In the genomic region with DNA sequence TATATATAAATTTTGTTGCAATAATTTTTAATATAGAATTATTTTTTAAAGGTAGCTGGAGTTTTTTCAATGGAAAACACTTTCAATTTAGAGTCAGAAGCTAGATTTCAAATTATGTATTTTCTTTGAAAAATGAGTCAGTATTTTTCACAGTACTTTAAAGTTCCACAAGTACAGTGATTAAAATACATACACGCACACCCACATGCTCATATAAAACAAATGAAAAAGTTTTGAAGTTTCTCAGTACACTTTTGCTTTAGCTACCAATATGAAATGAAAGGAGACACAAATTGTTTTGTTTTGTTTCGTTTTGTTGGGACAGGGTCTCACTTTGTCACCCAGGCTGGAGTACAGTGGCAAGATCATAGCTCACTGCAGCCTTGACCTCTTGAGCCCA, we compare ENCODE assay signal across 19 cellular contexts.
"Had no signal": no experiment of that assay in that cellular context is flagged by ENCODE, and none has a peak within 500 bp of the region (broad histone marks: within the 10 kb centered on the region; RNA-seq: fewer than 3 reads in every experiment).

No MANE protein-coding gene starts in this region.

- H3K4me1 ChIP-seq: foreskin keratinocyte, left lung, lower lobe of right lung had no signal

- H2AFZ ChIP-seq: hepatocyte had no signal

- ATAC-seq: foreskin keratinocyte, gastroesophageal sphincter, heart left ventricle, left cardiac atrium, left lung, left ventricle myocardium superior, lower lobe of right lung had no signal

- H3K9me3 Mint-ChIP-seq: immature natural killer cell, mesothelial cell of epicardium had no signal

- H3K27me3 ChIP-seq: dorsolateral prefrontal cortex, esophagus muscularis mucosa, foreskin keratinocyte, gastroesophageal sphincter, heart left ventricle, hepatocyte, left lung had no signal

- H3K4me2 ChIP-seq: hepatocyte had no signal

- H3K4me3 ChIP-seq: coronary artery, dorsolateral prefrontal cortex, esophagus muscularis mucosa, gastroesophageal sphincter, heart left ventricle, hepatocyte, left lung, lower lobe of right lung, mucosa of descending colon had no signal

- H3K4me1 Mint-ChIP-seq: immature natural killer cell had no signal

- H3K9me3 ChIP-seq: esophagus muscularis mucosa, gastroesophageal sphincter, heart left ventricle, left lung, lower lobe of right lung, mucosa of descending colon had no signal

- H3K27ac Mint-ChIP-seq: immature natural killer cell, mesothelial cell of epicardium had no signal

- H3K4me3 Mint-ChIP-seq: immature natural killer cell, mesothelial cell of epicardium had no signal

- H3K27ac ChIP-seq: coronary artery, esophagus muscularis mucosa, foreskin keratinocyte, gastroesophageal sphincter, heart left ventricle, hepatocyte, left lung, lower lobe of right lung had no signal

- DNase-seq: dermis blood vessel endothelial cell; dorsolateral prefrontal cortex; effector CD4-positive, alpha-beta T cell; effector memory CD4-positive, alpha-beta T cell; foreskin keratinocyte; heart left ventricle; hypothalamus; immature natural killer cell; left cardiac atrium; left lung; left ventricle myocardium superior; lower lobe of right lung; mesenchymal stem cell; mucosa of descending colon had no signal

- H3K36me3 ChIP-seq: esophagus muscularis mucosa, gastroesophageal sphincter had no signal

- H3K79me2 ChIP-seq: hepatocyte had no signal
